In the genomic region with DNA sequence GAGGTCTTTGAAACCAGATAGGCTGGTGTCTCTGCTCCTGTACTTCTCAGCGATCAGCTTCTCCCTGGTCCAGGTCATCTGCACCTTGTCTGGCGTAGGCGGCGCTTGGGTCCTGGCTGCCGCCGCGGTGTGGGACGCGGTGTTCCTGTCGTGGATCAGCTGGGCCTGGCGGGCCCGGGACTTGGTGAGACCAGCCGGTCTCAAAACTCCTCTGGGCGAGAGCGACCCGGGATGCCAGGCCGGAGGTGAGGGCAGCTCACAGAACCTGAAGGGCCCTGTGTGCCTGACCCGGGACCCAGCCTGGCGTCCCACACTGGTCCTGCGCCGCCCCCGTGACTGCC, we compare ENCODE assay signal across 19 cellular contexts. TPM values are rescaled to one million over a fixed set of nuclear protein-coding genes. Genes with fewer than 3 reads are reported as not detected.
DNase-seq lines count a peak whose midpoint lies in the region; ATAC-seq, FAIRE-seq and TF ChIP-seq lines count a peak whose summit lies in the region.
"Had no signal": no experiment of that assay in that cellular context is flagged by ENCODE, and none has a peak within 500 bp of the region (broad histone marks: within the 10 kb centered on the region; RNA-seq: fewer than 3 reads in every experiment).

No MANE protein-coding gene starts in this region.

- in situ Hi-C loops in HepG2 (cut with HindIII; ENCODE audit: extremely low pct_ligation_motif_present, low pct_unique_long_range_greater_than_20kb), result no loop called here

- no peak overlapping the region for H3K9ac ChIP-seq in SK-N-SH
- no peak overlapping the region for H3K9ac ChIP-seq in HepG2 (ENCODE audit: insufficient read depth, low read depth, low read length)

- no peak overlapping the region for H3K4me3 ChIP-seq in SK-N-SH (ENCODE audit: low read depth in 2 of 2, low read length in 1 of 2)
- H3K4me3 ChIP-seq in right lobe of liver, result no peak overlapping the region
- no peak overlapping the region for H3K4me3 ChIP-seq in HepG2 (replicated peaks in 1 of 3; ENCODE audit: insufficient read depth in 1 of 3, low read depth in 2 of 3, low read length in 3 of 3)
- no peak overlapping the region for H3K4me3 ChIP-seq in psoas muscle
- H3K4me3 ChIP-seq: HAP-1 had no signal

- no TSS peak for BruUV-seq in HepG2 (replicated peaks; lab: Mats Ljungman, UMichigan)

- H3K27me3 Mint-ChIP-seq in glutamatergic neuron (ENCODE audit: unreplicated experiment), result peaks cover 17% of the 10 kb centered on the region

- no peak overlapping the region for H3K4me2 ChIP-seq in SK-N-SH
- no peak overlapping the region for H3K4me2 ChIP-seq in HepG2 (ENCODE audit: low read depth, low read length)

- FAIRE-seq in HepG2 (lab: Jason Lieb, UNC), result no peak
- FAIRE-seq: GM12892, HTR-8/SVneo had no signal

- DNase-seq in SK-N-SH, result peak; percentile 27
- DNase-seq in right lobe of liver, result peak in 2 of 3 donors; percentile 20 to 51
- no peak for DNase-seq in HepG2 (ENCODE audit: low spot score)
- DNase-seq in glutamatergic neuron, result peak; percentile 10
- peak; percentile 10 to 48 for DNase-seq in psoas muscle
- no peak for DNase-seq in NK-92 treated with Interleukin-12 subunit alpha and Interleukin-12 subunit beta, amount 100 ng/mL, for 24 hours (lab: John Stamatoyannopoulos, UW)
- no peak for DNase-seq in mesenteric fat pad (ENCODE audit: low spot score)
- DNase-seq: CD8-positive, alpha-beta T cell; COR-L47; DND-41; GDM1; GOT3 had no signal

- no peak for TF ChIP-seq POLR2A in right lobe of liver (IDR thresholded peaks at IDR 0.05)
- no peak for TF ChIP-seq POLR2A in HepG2 (IDR thresholded peaks at IDR 0.05; ENCODE audit: insufficient read depth in 1 of 2, low read depth in 2 of 2, low read length in 2 of 2)

- no peak overlapping the region for H3K27ac ChIP-seq in SK-N-SH (ENCODE audit: low read depth in 2 of 2, low read length in 1 of 2)
- H3K27ac ChIP-seq in right lobe of liver, result no peak overlapping the region
- H3K27ac ChIP-seq in HepG2 (ENCODE audit: extremely low read length, insufficient read depth, low read length), result no peak overlapping the region
- H3K27ac ChIP-seq in psoas muscle, result no peak overlapping the region
- H3K27ac ChIP-seq: 22Rv1 had no signal

- H3K9me3 ChIP-seq in SK-N-SH (no peaks in the 10 kb centered on the region), right lobe of liver (no peaks in the 10 kb centered on the region), HepG2 (ENCODE audit: low read length) (no peaks in the 10 kb centered on the region), psoas muscle (no peaks in the 10 kb centered on the region)
- H3K9me3 ChIP-seq: HAP-1 had no signal

- no peak overlapping the region for H3K4me3 Mint-ChIP-seq in glutamatergic neuron (ENCODE audit: unreplicated experiment)
- H3K4me3 Mint-ChIP-seq: CD14-positive monocyte; CD8-positive, alpha-beta T cell had no signal

- H3K27me3 ChIP-seq in SK-N-SH (ENCODE audit: insufficient read depth) (no peaks in the 10 kb centered on the region), right lobe of liver (no peaks in the 10 kb centered on the region), HepG2 (ENCODE audit: control insufficient read depth in 1 of 2, insufficient read depth in 2 of 2, low read length in 2 of 2) (no peaks in the 10 kb centered on the region), psoas muscle (ENCODE audit: insufficient read depth in 3 of 3, low read length in 2 of 3) (peaks cover 0 to 7% (median 0%) of the 10 kb centered on the region in 3 donors)

- peaks cover 6% of the 10 kb centered on the region for H3K9me3 Mint-ChIP-seq in glutamatergic neuron (ENCODE audit: unreplicated experiment)
- H3K9me3 Mint-ChIP-seq: CD14-positive monocyte; CD8-positive, alpha-beta T cell had no signal

- CTCF ChIA-PET in SK-N-SH (lab: Yijun Ruan, JAX) (interaction anchor here (1.1 kb wide), 1 partner anchor 110 kb away, joined by 3 read pairs; no protein-coding TSS in a partner anchor), HepG2 (lab: Yijun Ruan, JAX; ENCODE audit: low intra/inter-chr PET ratio, low total read pairs) (no interaction called here)

- H3K36me3 ChIP-seq in SK-N-SH (replicated peaks in 1 of 2; ENCODE audit: control insufficient read depth in 1 of 2, insufficient read depth in 2 of 2, low read length in 1 of 2) (no peaks in the 10 kb centered on the region), right lobe of liver (peaks cover 0 to 78% (median 28%) of the 10 kb centered on the region in 4 donors), HepG2 (replicated peaks in 1 of 2; ENCODE audit: control insufficient read depth in 1 of 2, insufficient read depth in 2 of 2, low read length in 2 of 2) (peaks cover 34 to 66% of the 10 kb centered on the region in 2 experiments), psoas muscle (ENCODE audit: insufficient read depth in 1 of 2, low read depth in 1 of 2) (peaks cover 0 to 14% of the 10 kb centered on the region in 2 donors)

- no peaks in the 10 kb centered on the region for H3K36me3 Mint-ChIP-seq in glutamatergic neuron (ENCODE audit: unreplicated experiment)

- TF ChIP-seq CTCF in SK-N-SH (IDR thresholded peaks at IDR 0.05) (no peak), right lobe of liver (IDR thresholded peaks at IDR 0.05) (no peak), HepG2 (CRISPR knock-in tag; IDR thresholded peaks at IDR 0.05) (no peak), glutamatergic neuron (IDR thresholded peaks at IDR 0.05; ENCODE audit: partially characterized antibody, unreplicated experiment) (no peak), psoas muscle (IDR thresholded peaks at IDR 0.05) (no peak)

- H3K27ac Mint-ChIP-seq in glutamatergic neuron (ENCODE audit: unreplicated experiment), result no peak overlapping the region
- H3K27ac Mint-ChIP-seq: CD8-positive, alpha-beta T cell had no signal

- ATAC-seq in SK-N-SH treated with all-trans-retinoic acid at 6 μM for 48 hours, result no peak
- ATAC-seq in right lobe of liver, result no peak
- ATAC-seq in HepG2, result no peak
- no peak for ATAC-seq in psoas muscle
- ATAC-seq: CD8-positive, alpha-beta T cell had no signal

- no peaks in the 10 kb centered on the region for H3K4me1 ChIP-seq in SK-N-SH (ENCODE audit: control insufficient read depth in 1 of 2, insufficient read depth in 2 of 2, low read depth in 1 of 2, low read length in 1 of 2)
- peaks cover 0 to 7% (median 0%) of the 10 kb centered on the region in 4 donors for H3K4me1 ChIP-seq in right lobe of liver
- no peaks in the 10 kb centered on the region for H3K4me1 ChIP-seq in HepG2 (ENCODE audit: insufficient read depth, low read length)
- H3K4me1 ChIP-seq in psoas muscle, result no peaks in the 10 kb centered on the region
- H3K4me1 ChIP-seq: HAP-1 had no signal

- TF ChIP-seq RAD21 in SK-N-SH (IDR thresholded peaks at IDR 0.05; ENCODE audit: low read length) (no peak), HepG2 (CRISPR knock-in tag; IDR thresholded peaks at IDR 0.05) (no peak)

- no peaks in the 10 kb centered on the region for H4K20me1 ChIP-seq in SK-N-SH (ENCODE audit: insufficient read depth)
- H4K20me1 ChIP-seq in HepG2 (ENCODE audit: insufficient read depth, low read length), result no peaks in the 10 kb centered on the region

- intact Hi-C loops in right lobe of liver (cut with DNase I) (no loop called here), HepG2 (cut with micrococcal nuclease; ENCODE audit: unreplicated experiment) (loop anchor here (10.0 kb wide), 1 partner anchor 87 kb away; no protein-coding TSS in a partner anchor), psoas muscle (cut with DNase I) (no loop called here)

- no peaks in the 10 kb centered on the region for H3K9me2 ChIP-seq in SK-N-SH

- H2AFZ ChIP-seq in SK-N-SH (ENCODE audit: low read depth) (no peak overlapping the region), HepG2 (ENCODE audit: low read length) (no peak overlapping the region)

- H3K79me2 ChIP-seq in SK-N-SH (ENCODE audit: insufficient read depth) (no peaks in the 10 kb centered on the region), HepG2 (ENCODE audit: insufficient read depth, low read length) (no peaks in the 10 kb centered on the region)

- TF ChIP-seq EP300 in SK-N-SH (IDR thresholded peaks at IDR 0.05; ENCODE audit: borderline replicate concordance in 1 of 2, low read depth in 1 of 2, low read length in 1 of 2), result no peak
- no peak for TF ChIP-seq EP300 in HepG2 (IDR thresholded peaks at IDR 0.05; ENCODE audit: low read depth in 2 of 2, low read length in 2 of 2)
- no peak for TF ChIP-seq EP300 in HepG2 (CRISPR knock-in tag; IDR thresholded peaks at IDR 0.05; ENCODE audit: borderline replicate concordance)

- H3K4me1 Mint-ChIP-seq in glutamatergic neuron (ENCODE audit: low read depth, unreplicated experiment), result peaks cover 4% of the 10 kb centered on the region
- H3K4me1 Mint-ChIP-seq: CD14-positive monocyte had no signal

- WGBS in SK-N-SH (ENCODE audit: low lambda C conversion rate), result 83% methylated on average over 6 of the region's 22 CpGs
- WGBS in right lobe of liver (ENCODE audit: insufficient coverage, low coverage, low lambda C conversion rate, missing lambda C conversion rate), result no CpG with 5 or more reads among the region's 22 CpGs
- WGBS in HepG2 (ENCODE audit: low lambda C conversion rate), result 90% methylated on average over 14 of the region's 22 CpGs
- WGBS in psoas muscle, 3 donors, result 91 to 97% (median 96%) methylated on average over 22 of the region's 22 CpGs

- POLR2A ChIA-PET in SK-N-SH (lab: Yijun Ruan, JAX), result no interaction called here
- POLR2A ChIA-PET in HepG2 (lab: Yijun Ruan, JAX), result no interaction called here

- no peaks in the 10 kb centered on the region for H3F3A ChIP-seq in SK-N-SH (replicated peaks; ENCODE audit: insufficient read depth)

RNA-seq across cellular contexts. Expression of gene NKD2, which starts 48.9 kb away (rescaled TPM):
- polyA plus RNA-seq in SK-N-SH (2012; rRNA removed) (not detected in 2 replicates), HepG2 (2011; rRNA removed) (0.81 and 0.82 TPM in 2 replicates), psoas muscle (under 1 TPM; 0.08 to 0.68 (median 0.35) TPM)
- not detected in 2 replicates for polyA plus RNA-seq in SK-N-SH (2012; cell fraction: cytosol; rRNA removed)
- 0.06 TPM in 1 of 2 replicates, not detected in the other for polyA plus RNA-seq in SK-N-SH (2012; cell fraction: nucleus; rRNA removed)
- total RNA-seq in right lobe of liver (1 to 10 TPM in 4 of 6 experiments, under 1 TPM in 2; 0.93 to 2.9 (median 2.2) TPM), HepG2 (2016; rRNA removed; fragmentation: Illumina TruSeq; extraction: Trizol) (0.53 and 0.94 TPM in 2 replicates), glutamatergic neuron (ENCODE audit: unreplicated experiment) (41.7 TPM), psoas muscle (under 1 TPM in 3 of 4 donors, not detected in 1; 0.59 to 0.96 (median 0.83) TPM), mesenteric fat pad (17.1 TPM)
- total RNA-seq in HepG2 (2016; cell fraction: cytosol; rRNA removed; fragmentation: Illumina TruSeq; extraction: Trizol; ENCODE audit: low read depth), result 0.26 and 0.91 TPM in 2 replicates
- 0.77 and 1.1 TPM in 2 replicates for total RNA-seq in HepG2 (2016; cell fraction: insoluble cytoplasmic fraction; rRNA removed; fragmentation: Illumina TruSeq; extraction: Trizol)
- total RNA-seq in HepG2 (2016; cell fraction: membrane; rRNA removed; fragmentation: Illumina TruSeq; extraction: Trizol), result 0.48 and 0.90 TPM in 2 replicates
- 0.81 and 2.0 TPM in 2 replicates for total RNA-seq in HepG2 (2016; cell fraction: nucleus; rRNA removed; fragmentation: Illumina TruSeq; extraction: Trizol)
- 0.13 and 0.70 TPM in 2 replicates for polyA plus RNA-seq in HepG2 (2011; cell fraction: cytosol; rRNA removed)
- polyA plus RNA-seq in HepG2 (2011; cell fraction: nucleus; rRNA removed), result 10.6 and 14.1 TPM in 2 replicates
- 0.39 and 0.79 TPM in 2 replicates for polyA plus RNA-seq in HepG2 (2012)
- 0.59 and 0.60 TPM in 2 replicates for polyA plus RNA-seq in HepG2 (2016; cell fraction: cytosol; fragmentation: Illumina TruSeq; extraction: Trizol; ENCODE audit: low read depth)
- 1.1 and 1.2 TPM in 2 replicates for polyA plus RNA-seq in HepG2 (2016; cell fraction: insoluble cytoplasmic fraction; fragmentation: Illumina TruSeq; extraction: Trizol; ENCODE audit: low read depth)
- 0.76 and 0.84 TPM in 2 replicates for polyA plus RNA-seq in HepG2 (2016; cell fraction: membrane; fragmentation: Illumina TruSeq; extraction: Trizol; ENCODE audit: low read depth)
- polyA plus RNA-seq in HepG2 (2016; cell fraction: nucleus; fragmentation: Illumina TruSeq; extraction: Trizol; ENCODE audit: insufficient read depth, low read depth), result 5.1 and 6.3 TPM in 2 replicates
- 1.6 TPM in 1 of 2 replicates, not detected in the other for polyA minus RNA-seq in HepG2 (2011; rRNA and poly(A)+ RNA removed; ENCODE audit: low replicate concordance)
- polyA minus RNA-seq in HepG2 (2011; cell fraction: cytosol; rRNA and poly(A)+ RNA removed), result 0.30 and 0.62 TPM in 2 replicates
- polyA minus RNA-seq in HepG2 (2011; cell fraction: nucleus; rRNA and poly(A)+ RNA removed), result 0.62 and 1.0 TPM in 2 replicates
- polyA plus RNA-seq: BJ, CD14-positive monocyte had no signal

RNA-seq across cellular contexts. Expression of gene SLC12A7, which starts 54.4 kb away (rescaled TPM):
- 2.3 and 2.6 TPM in 2 replicates for polyA plus RNA-seq in SK-N-SH (2012; rRNA removed)
- 0.97 and 1.5 TPM in 2 replicates for polyA plus RNA-seq in SK-N-SH (2012; cell fraction: cytosol; rRNA removed)
- 7.4 and 9.0 TPM in 2 replicates for polyA plus RNA-seq in SK-N-SH (2012; cell fraction: nucleus; rRNA removed)
- 10 to 100 TPM; 38.9 to 65.2 (median 53.3) TPM for total RNA-seq in right lobe of liver
- total RNA-seq in HepG2 (2016; rRNA removed; fragmentation: Illumina TruSeq; extraction: Trizol), result 7.4 and 14.0 TPM in 2 replicates
- total RNA-seq in HepG2 (2016; cell fraction: cytosol; rRNA removed; fragmentation: Illumina TruSeq; extraction: Trizol; ENCODE audit: low read depth), result 9.5 and 12.5 TPM in 2 replicates
- 5.2 and 15.7 TPM in 2 replicates for total RNA-seq in HepG2 (2016; cell fraction: insoluble cytoplasmic fraction; rRNA removed; fragmentation: Illumina TruSeq; extraction: Trizol)
- total RNA-seq in HepG2 (2016; cell fraction: membrane; rRNA removed; fragmentation: Illumina TruSeq; extraction: Trizol), result 6.9 and 7.7 TPM in 2 replicates
- 21.8 and 25.8 TPM in 2 replicates for total RNA-seq in HepG2 (2016; cell fraction: nucleus; rRNA removed; fragmentation: Illumina TruSeq; extraction: Trizol)
- 18.5 and 25.6 TPM in 2 replicates for polyA plus RNA-seq in HepG2 (2011; rRNA removed)
- polyA plus RNA-seq in HepG2 (2011; cell fraction: cytosol; rRNA removed), result 11.8 and 15.1 TPM in 2 replicates
- 164 and 213 TPM in 2 replicates for polyA plus RNA-seq in HepG2 (2011; cell fraction: nucleus; rRNA removed)
- polyA plus RNA-seq in HepG2 (2012), result 28.2 and 30.9 TPM in 2 replicates
- polyA plus RNA-seq in HepG2 (2016; cell fraction: cytosol; fragmentation: Illumina TruSeq; extraction: Trizol; ENCODE audit: low read depth), result 1.4 and 1.6 TPM in 2 replicates
- 6.3 and 7.6 TPM in 2 replicates for polyA plus RNA-seq in HepG2 (2016; cell fraction: insoluble cytoplasmic fraction; fragmentation: Illumina TruSeq; extraction: Trizol; ENCODE audit: low read depth)
- polyA plus RNA-seq in HepG2 (2016; cell fraction: membrane; fragmentation: Illumina TruSeq; extraction: Trizol; ENCODE audit: low read depth), result 3.2 and 3.7 TPM in 2 replicates
- polyA plus RNA-seq in HepG2 (2016; cell fraction: nucleus; fragmentation: Illumina TruSeq; extraction: Trizol; ENCODE audit: insufficient read depth, low read depth), result 88.5 and 93.5 TPM in 2 replicates
- 6.3 and 47.1 TPM in 2 replicates for polyA minus RNA-seq in HepG2 (2011; rRNA and poly(A)+ RNA removed; ENCODE audit: low replicate concordance)
- 14.7 and 16.2 TPM in 2 replicates for polyA minus RNA-seq in HepG2 (2011; cell fraction: cytosol; rRNA and poly(A)+ RNA removed)
- 40.3 and 44.4 TPM in 2 replicates for polyA minus RNA-seq in HepG2 (2011; cell fraction: nucleus; rRNA and poly(A)+ RNA removed)
- total RNA-seq in glutamatergic neuron (ENCODE audit: unreplicated experiment), result 147 TPM
- 10 to 100 TPM in 3 of 4 donors, 1 to 10 TPM in 1; 4.5 to 22.0 (median 15.1) TPM for total RNA-seq in psoas muscle
- 1 to 10 TPM; 2.3 to 3.8 (median 2.3) TPM for polyA plus RNA-seq in psoas muscle
- 39.4 TPM for total RNA-seq in mesenteric fat pad

Comparison
In these comparisons a context has a peak if more than half of its experiments do, and no peak if none do; other contexts are left out.
1. DNase-seq: peak in SK-N-SH (single experiment), right lobe of liver (2 of 3), glutamatergic neuron (single experiment) and psoas muscle (2 of 2); none in HepG2 (single experiment), NK-92 treated with Interleukin-12 subunit alpha and Interleukin-12 subunit beta, amount 100 ng/mL, for 24 hours (single experiment) and mesenteric fat pad (single experiment).